ENCODE assay signal across 27 cellular contexts in genomic region chr17:56247816-56248215, GRCh38.
"Had no signal": no experiment of that assay in that cellular context is flagged by ENCODE, and none has a peak within 500 bp of the region (broad histone marks: within the 10 kb centered on the region; RNA-seq: fewer than 3 reads in every experiment).

No MANE protein-coding gene starts in this region.

- H3K27ac ChIP-seq: brain microvascular endothelial cell, coronary artery, dorsolateral prefrontal cortex had no signal

- H3K36me3 ChIP-seq: brain microvascular endothelial cell had no signal

- H3K36me3 Mint-ChIP-seq: activated naive CD8-positive, alpha-beta T cell; WTC11 had no signal

- H3K4me3 ChIP-seq: coronary artery, dorsolateral prefrontal cortex had no signal

- H3K27me3 ChIP-seq: brain microvascular endothelial cell had no signal

- H3K27me3 Mint-ChIP-seq: dendritic cell treated with granulocyte-macrophage colony-stimulating factor and Interleukin-4, amounts not matched to agents 40 ng/mL and 50 ng/mL, for 4 days had no signal

- H3K27ac Mint-ChIP-seq: activated CD4-positive, alpha-beta T cell treated with anti-CD3 and anti-CD28 coated beads, Interleukin-2, amount 10 ng/mL, durations not matched to agents 7 days and 5 days; activated CD8-positive, alpha-beta T cell treated with anti-CD3 and anti-CD28 coated beads for 36 hours; activated naive CD8-positive, alpha-beta T cell; activated T-helper 17 cell treated with anti-CD3 and anti-CD28 coated beads, Interleukin-2, amount 50 U/mL, for 72 hours; dendritic cell treated with granulocyte-macrophage colony-stimulating factor and Interleukin-4, amounts not matched to agents 40 ng/mL and 50 ng/mL, for 4 days; endodermal cell; WTC11 had no signal

- ATAC-seq: activated CD8-positive, alpha-beta T cell treated with anti-CD3 and anti-CD28 coated beads for 36 hours; activated T-cell treated with anti-CD3 and anti-CD28 coated beads, Interleukin-2, amount 50 U/mL, for 4 hours; activated T-helper 17 cell treated with anti-CD3 and anti-CD28 coated beads, Interleukin-2, amount 50 U/mL, for 72 hours; esophagus mucosa; WTC11 had no signal

- H3K4me3 Mint-ChIP-seq: activated CD4-positive, alpha-beta T cell treated with anti-CD3 and anti-CD28 coated beads, Interleukin-2, amount 10 ng/mL, durations not matched to agents 7 days and 5 days; activated CD8-positive, alpha-beta T cell treated with anti-CD3 and anti-CD28 coated beads for 36 hours; activated naive CD8-positive, alpha-beta T cell; activated T-cell treated with anti-CD3 and anti-CD28 coated beads, Interleukin-2, amount 50 U/mL, for 4 hours; activated T-helper 17 cell treated with anti-CD3 and anti-CD28 coated beads, Interleukin-2, amount 50 U/mL, for 72 hours; central memory CD8-positive, alpha-beta T cell; dendritic cell treated with granulocyte-macrophage colony-stimulating factor and Interleukin-4, amounts not matched to agents 40 ng/mL and 50 ng/mL, for 4 days; endodermal cell; WTC11 had no signal

- DNase-seq: activated CD4-positive, alpha-beta T cell treated with anti-CD3 and anti-CD28 coated beads for 1 hour; activated CD4-positive, alpha-beta T cell treated with anti-CD3 and anti-CD28 coated beads for 4 hours; activated CD4-positive, alpha-beta T cell treated with anti-CD3 and anti-CD28 coated beads, Interleukin-2, amount 10 ng/mL, durations not matched to agents 7 days and 5 days; activated CD4-positive, alpha-beta T cell treated with anti-CD3 and anti-CD28 coated beads, Interleukin-2, amount 50 U/mL, for 4 hours; activated CD8-positive, alpha-beta memory T cell treated with anti-CD3 and anti-CD28 coated beads for 24 hours; activated CD8-positive, alpha-beta T cell treated with anti-CD3 and anti-CD28 coated beads for 36 hours; activated effector memory CD4-positive, alpha-beta T cell treated with Interleukin-2 at 50 U/mL for 16 hours; activated gamma-delta T cell treated with Interleukin-2 at 50 U/mL for 16 hours; activated naive CD4-positive, alpha-beta T cell treated with anti-CD3 and anti-CD28 coated beads, Interleukin-2, amount 50 U/mL, for 16 hours; activated naive CD4-positive, alpha-beta T cell treated with Interleukin-2 at 50 U/mL for 16 hours; activated T-cell treated with anti-CD3 and anti-CD28 coated beads, Interleukin-2, amount 50 U/mL, for 4 hours; amniotic stem cell; anterior cingulate cortex; brain microvascular endothelial cell; dorsolateral prefrontal cortex; effector memory CD4-positive, alpha-beta T cell; endodermal cell; foreskin fibroblast; head of caudate nucleus; T-helper 2 cell had no signal

- H3K9me3 Mint-ChIP-seq: activated CD4-positive, alpha-beta T cell treated with anti-CD3 and anti-CD28 coated beads, Interleukin-2, amount 10 ng/mL, durations not matched to agents 7 days and 5 days; activated CD8-positive, alpha-beta T cell treated with anti-CD3 and anti-CD28 coated beads for 36 hours; activated T-cell treated with anti-CD3 and anti-CD28 coated beads, Interleukin-2, amount 50 U/mL, for 4 hours; activated T-helper 17 cell treated with anti-CD3 and anti-CD28 coated beads, Interleukin-2, amount 50 U/mL, for 72 hours; central memory CD8-positive, alpha-beta T cell; dendritic cell treated with granulocyte-macrophage colony-stimulating factor and Interleukin-4, amounts not matched to agents 40 ng/mL and 50 ng/mL, for 4 days; endodermal cell; WTC11 had no signal

- H3K4me1 Mint-ChIP-seq: activated CD4-positive, alpha-beta T cell treated with anti-CD3 and anti-CD28 coated beads, Interleukin-2, amount 10 ng/mL, durations not matched to agents 7 days and 5 days; activated T-helper 17 cell treated with anti-CD3 and anti-CD28 coated beads, Interleukin-2, amount 50 U/mL, for 72 hours; central memory CD8-positive, alpha-beta T cell; endodermal cell; WTC11 had no signal
